Comparison of ENCODE assay signal across 26 cellular contexts in genomic region chr11:118397448-118397847, GRCh38. TPM values are rescaled to one million over a fixed set of nuclear protein-coding genes. Genes with fewer than 3 reads are reported as not detected.
DNase-seq lines count a peak whose midpoint lies in the region; ATAC-seq and TF ChIP-seq lines count a peak whose summit lies in the region.
"Had no signal": no experiment of that assay in that cellular context is flagged by ENCODE, and none has a peak within 500 bp of the region (broad histone marks: within the 10 kb centered on the region; RNA-seq: fewer than 3 reads in every experiment).

No MANE protein-coding gene starts in this region.

- no peaks in the 10 kb centered on the region for H3K27me3 Mint-ChIP-seq in activated CD4-positive, alpha-beta T cell treated with anti-CD3 and anti-CD28 coated beads, Interleukin-2, amount 10 ng/mL, durations not matched to agents 24 days and 14 days
- no peaks in the 10 kb centered on the region for H3K27me3 Mint-ChIP-seq in CD4-positive, alpha-beta memory T cell
- H3K27me3 Mint-ChIP-seq in T-helper 17 cell = no peaks in the 10 kb centered on the region
- no peaks in the 10 kb centered on the region for H3K27me3 Mint-ChIP-seq in effector memory CD8-positive, alpha-beta T cell

- peaks cover 55% of the 10 kb centered on the region for H3K36me3 Mint-ChIP-seq in activated CD4-positive, alpha-beta T cell treated with anti-CD3 and anti-CD28 coated beads, Interleukin-2, amount 10 ng/mL, durations not matched to agents 24 days and 14 days (ENCODE audit: low read depth)
- peaks cover 18 to 51% of the 10 kb centered on the region in 2 donors for H3K36me3 Mint-ChIP-seq in CD4-positive, alpha-beta memory T cell
- peaks cover 5% of the 10 kb centered on the region for H3K36me3 Mint-ChIP-seq in T-helper 17 cell (ENCODE audit: low read depth)
- H3K36me3 Mint-ChIP-seq in effector memory CD8-positive, alpha-beta T cell (ENCODE audit: insufficient read depth) = peaks cover 70% of the 10 kb centered on the region

- intact Hi-C loops in activated CD4-positive, alpha-beta T cell treated with anti-CD3 and anti-CD28 coated beads, Interleukin-2, amount 10 ng/mL, durations not matched to agents 24 days and 14 days (cut with micrococcal nuclease) = no loop called here
- intact Hi-C loops in CD4-positive, alpha-beta memory T cell (cut with micrococcal nuclease) = no loop called here
- intact Hi-C loops in adrenal gland (cut with DNase I) = loop anchor here (5.0 to 10.0 kb wide), 2 partner anchors 87 to 90 kb away; no protein-coding TSS in a partner anchor

- CTCF ChIA-PET in CD4-positive, alpha-beta memory T cell (lab: Charles Lee; ENCODE audit: partially characterized antibody) = interaction anchor here (1.0 to 2.1 kb wide), 6 partner anchors 23 to 199 kb away, joined by 3 to 10 read pairs (median 4); no protein-coding TSS in a partner anchor

- H3K9me3 Mint-ChIP-seq in activated CD4-positive, alpha-beta T cell treated with anti-CD3 and anti-CD28 coated beads, Interleukin-2, amount 10 ng/mL, durations not matched to agents 24 days and 14 days = no peaks in the 10 kb centered on the region
- H3K9me3 Mint-ChIP-seq in CD4-positive, alpha-beta memory T cell = peaks cover 0 to 2% (median 0%) of the 10 kb centered on the region in 8 donors
- no peaks in the 10 kb centered on the region for H3K9me3 Mint-ChIP-seq in effector memory CD8-positive, alpha-beta T cell
- H3K9me3 Mint-ChIP-seq: nephron had no signal

- peaks cover 28% of the 10 kb centered on the region for H3K36me3 ChIP-seq in CD4-positive, alpha-beta memory T cell (ENCODE audit: insufficient read depth, low read length)
- H3K36me3 ChIP-seq in adrenal gland (replicated peaks in 1 of 2) = peaks cover 0 to 40% of the 10 kb centered on the region in 2 donors

- H3K9me3 ChIP-seq in CD4-positive, alpha-beta memory T cell (ENCODE audit: control insufficient read depth in 1 of 2, low read length in 2 of 2) = no peaks in the 10 kb centered on the region
- H3K9me3 ChIP-seq in T-helper 17 cell (ENCODE audit: control insufficient read depth, low read length, poor library complexity, severe bottlenecking) = no peaks in the 10 kb centered on the region
- H3K9me3 ChIP-seq in adrenal gland (replicated peaks in 1 of 3) = no peaks in the 10 kb centered on the region
- H3K9me3 ChIP-seq: HAP-1, SJCRH30 had no signal

- DNase-seq in activated CD4-positive, alpha-beta T cell treated with anti-CD3 and anti-CD28 coated beads, Interleukin-2, amount 10 ng/mL, durations not matched to agents 24 days and 14 days = no peak
- no peak for DNase-seq in activated CD4-positive, alpha-beta T cell treated with anti-CD3 and anti-CD28 coated beads for 1 hour
- no peak for DNase-seq in CD4-positive, alpha-beta memory T cell
- no peak for DNase-seq in T-helper 17 cell
- no peak for DNase-seq in effector memory CD8-positive, alpha-beta T cell
- DNase-seq in adrenal gland = no peak
- DNase-seq: ACHN; amniotic stem cell; DMS53; mesenchymal stem cell; NCI-H774; SJCRH30; small intestine; stimulated activated CD4-positive, alpha-beta T cell treated with anti-CD3 and anti-CD28 coated beads, Interleukin-4, amount 100 ng/mL, for 24 hours; substantia nigra; T1000 had no signal

- H3K27ac Mint-ChIP-seq in activated CD4-positive, alpha-beta T cell treated with anti-CD3 and anti-CD28 coated beads, Interleukin-2, amount 10 ng/mL, durations not matched to agents 24 days and 14 days = peak overlapping the region; percentile 72
- H3K27ac Mint-ChIP-seq in CD4-positive, alpha-beta memory T cell = peak overlapping the region; percentile 70 to 100 (median 99)
- peak overlapping the region; percentile 100 for H3K27ac Mint-ChIP-seq in T-helper 17 cell
- H3K27ac Mint-ChIP-seq in effector memory CD8-positive, alpha-beta T cell = peak overlapping the region; percentile 97 to 99
- H3K27ac Mint-ChIP-seq: nephron had no signal

- H3K27ac ChIP-seq in CD4-positive, alpha-beta memory T cell (ENCODE audit: low read depth, low read length) = peak overlapping the region; percentile 82
- no peak overlapping the region for H3K27ac ChIP-seq in adrenal gland
- H3K27ac ChIP-seq: C4-2B, SJCRH30 had no signal

- no peak for ATAC-seq in T-helper 17 cell
- ATAC-seq in effector memory CD8-positive, alpha-beta T cell (replicated peaks) = no peak
- ATAC-seq in GM21737 (IDR thresholded peaks at IDR 0.05; ENCODE audit: unreplicated experiment) = no peak
- ATAC-seq in GM21717 (IDR thresholded peaks at IDR 0.05; ENCODE audit: unreplicated experiment) = no peak
- ATAC-seq: activated CD4-positive, CD25-positive, alpha-beta regulatory T cell treated with anti-CD3 and anti-CD28 coated beads, Interleukin-2, amount 50 U/mL, for 24 hours; esophagus mucosa; GM12878; Panc1 had no signal

- no peak overlapping the region for H3K4me3 Mint-ChIP-seq in activated CD4-positive, alpha-beta T cell treated with anti-CD3 and anti-CD28 coated beads, Interleukin-2, amount 10 ng/mL, durations not matched to agents 24 days and 14 days
- H3K4me3 Mint-ChIP-seq in CD4-positive, alpha-beta memory T cell = no peak overlapping the region
- H3K4me3 Mint-ChIP-seq in T-helper 17 cell = no peak overlapping the region
- H3K4me3 Mint-ChIP-seq in effector memory CD8-positive, alpha-beta T cell = no peak overlapping the region
- H3K4me3 Mint-ChIP-seq: nephron had no signal

- TF ChIP-seq POLR2A in adrenal gland (IDR thresholded peaks at IDR 0.05) = no peak

- POLR2A ChIA-PET in CD4-positive, alpha-beta memory T cell (lab: Charles Lee; ENCODE audit: partially characterized antibody) = interaction anchor here (0.8 to 8.4 kb wide), 5 partner anchors 9 to 633 kb away, joined by 3 to 163 read pairs (median 4); partner anchors contain the start of genes CD3D, KMT2A, SLC37A4 and UBE4A

- H3K27me3 ChIP-seq in CD4-positive, alpha-beta memory T cell (ENCODE audit: insufficient read depth, low read length) = no peaks in the 10 kb centered on the region
- no peaks in the 10 kb centered on the region for H3K27me3 ChIP-seq in adrenal gland
- H3K27me3 ChIP-seq: SJCRH30 had no signal

- H3K4me3 ChIP-seq in CD4-positive, alpha-beta memory T cell (ENCODE audit: low read length in 2 of 2) = no peak overlapping the region
- no peak overlapping the region for H3K4me3 ChIP-seq in adrenal gland
- H3K4me3 ChIP-seq: GM12878, HAP-1, SJCRH30 had no signal

- no peak for TF ChIP-seq CTCF in adrenal gland (IDR thresholded peaks at IDR 0.05)

- peaks cover 55% of the 10 kb centered on the region for H3K4me1 ChIP-seq in CD4-positive, alpha-beta memory T cell (ENCODE audit: insufficient read depth, low read length)
- H3K4me1 ChIP-seq in adrenal gland (replicated peaks in 1 of 2) = peaks cover 2 to 12% of the 10 kb centered on the region in 2 donors
- H3K4me1 ChIP-seq: HAP-1 had no signal

- peaks cover 53% of the 10 kb centered on the region for H3K4me1 Mint-ChIP-seq in activated CD4-positive, alpha-beta T cell treated with anti-CD3 and anti-CD28 coated beads, Interleukin-2, amount 10 ng/mL, durations not matched to agents 24 days and 14 days
- H3K4me1 Mint-ChIP-seq in CD4-positive, alpha-beta memory T cell = peaks cover 27 to 67% (median 54%) of the 10 kb centered on the region in 4 donors
- peaks cover 30% of the 10 kb centered on the region for H3K4me1 Mint-ChIP-seq in T-helper 17 cell
- peaks cover 30 to 44% of the 10 kb centered on the region in 2 donors for H3K4me1 Mint-ChIP-seq in effector memory CD8-positive, alpha-beta T cell (ENCODE audit: low read depth in 2 of 2)

RNA-seq across cellular contexts. Expression of gene ATP5MG, which starts 4.0 kb away (rescaled TPM):
- total RNA-seq in activated CD4-positive, alpha-beta T cell treated with anti-CD3 and anti-CD28 coated beads, Interleukin-2, amount 10 ng/mL, durations not matched to agents 24 days and 14 days = 220 and 228 TPM in 2 replicates
- total RNA-seq in CD4-positive, alpha-beta memory T cell = 100 to 1,000 TPM; 158 to 161 TPM
- polyA plus RNA-seq in CD4-positive, alpha-beta memory T cell = 100 to 1,000 TPM; 595 to 704 TPM
- total RNA-seq in T-helper 17 cell = 100 to 1,000 TPM; 183 to 184 TPM
- total RNA-seq in adrenal gland = 100 to 1,000 TPM in 5 of 8 donors, 10 to 100 TPM in 3; 51.8 to 857 (median 253) TPM
- polyA plus RNA-seq in adrenal gland = 100 to 1,000 TPM; 205 to 540 (median 367) TPM

RNA-seq across cellular contexts. Expression of gene UBE4A, which starts 38.0 kb away (rescaled TPM):
- total RNA-seq in activated CD4-positive, alpha-beta T cell treated with anti-CD3 and anti-CD28 coated beads, Interleukin-2, amount 10 ng/mL, durations not matched to agents 24 days and 14 days = 46.3 and 47.9 TPM in 2 replicates
- total RNA-seq in CD4-positive, alpha-beta memory T cell = 10 to 100 TPM; 50.3 to 52.2 TPM
- polyA plus RNA-seq in CD4-positive, alpha-beta memory T cell = 10 to 100 TPM; 16.9 to 25.5 TPM
- total RNA-seq in T-helper 17 cell = 10 to 100 TPM; 39.4 to 43.5 TPM
- 10 to 100 TPM; 29.6 to 52.8 (median 35.6) TPM for total RNA-seq in adrenal gland
- polyA plus RNA-seq in adrenal gland = 10 to 100 TPM; 16.1 to 44.9 (median 29.7) TPM

RNA-seq across cellular contexts. Expression of gene KMT2A, which starts 38.8 kb away (rescaled TPM):
- total RNA-seq in activated CD4-positive, alpha-beta T cell treated with anti-CD3 and anti-CD28 coated beads, Interleukin-2, amount 10 ng/mL, durations not matched to agents 24 days and 14 days = 70.7 and 73.2 TPM in 2 replicates
- 100 to 1,000 TPM; 185 to 202 TPM for total RNA-seq in CD4-positive, alpha-beta memory T cell
- polyA plus RNA-seq in CD4-positive, alpha-beta memory T cell = 10 to 100 TPM in 1 of 2 donors, 1 to 10 TPM in 1; 4.6 to 51.9 TPM
- total RNA-seq in T-helper 17 cell = 100 to 1,000 TPM; 156 to 178 TPM
- total RNA-seq in adrenal gland = 100 to 1,000 TPM in 1 of 8 donors, 10 to 100 TPM in 7; 36.7 to 107 (median 49.9) TPM
- 10 to 100 TPM in 2 of 3 donors, 1 to 10 TPM in 1; 9.5 to 19.9 (median 18.4) TPM for polyA plus RNA-seq in adrenal gland

RNA-seq across cellular contexts. Expression of gene CD3G, which starts 53.3 kb away (rescaled TPM):
- 143 and 145 TPM in 2 replicates for total RNA-seq in activated CD4-positive, alpha-beta T cell treated with anti-CD3 and anti-CD28 coated beads, Interleukin-2, amount 10 ng/mL, durations not matched to agents 24 days and 14 days
- 100 to 1,000 TPM; 191 to 205 TPM for total RNA-seq in CD4-positive, alpha-beta memory T cell
- polyA plus RNA-seq in CD4-positive, alpha-beta memory T cell = 100 to 1,000 TPM; 131 to 417 TPM
- total RNA-seq in T-helper 17 cell (100 to 1,000 TPM; 156 to 170 TPM), adrenal gland (1 to 10 TPM in 3 of 8 donors, under 1 TPM in 4, not detected in 1; 0.46 to 1.3 (median 0.69) TPM)
- under 1 TPM; 0.03 to 0.44 (median 0.40) TPM for polyA plus RNA-seq in adrenal gland
- total RNA-seq: pulmonary artery endothelial cell, SJCRH30 had no signal

RNA-seq across cellular contexts. Expression of gene CD3D, which starts 54.9 kb away (rescaled TPM):
- 381 and 400 TPM in 2 replicates for total RNA-seq in activated CD4-positive, alpha-beta T cell treated with anti-CD3 and anti-CD28 coated beads, Interleukin-2, amount 10 ng/mL, durations not matched to agents 24 days and 14 days
- total RNA-seq in CD4-positive, alpha-beta memory T cell = 100 to 1,000 TPM; 338 to 343 TPM
- polyA plus RNA-seq in CD4-positive, alpha-beta memory T cell = 1,000 to 10,000 TPM in 1 of 2 donors, 100 to 1,000 TPM in 1; 993 to 1,046 TPM
- total RNA-seq in T-helper 17 cell (100 to 1,000 TPM; 313 to 354 TPM), adrenal gland (1 to 10 TPM in 7 of 8 donors, under 1 TPM in 1; 0.61 to 8.0 (median 2.5) TPM)
- 1 to 10 TPM; 1.6 to 3.0 (median 2.1) TPM for polyA plus RNA-seq in adrenal gland
- total RNA-seq: pulmonary artery endothelial cell, SJCRH30 had no signal

Comparison
In these comparisons a context has a peak if more than half of its experiments do, and no peak if none do; other contexts are left out.
1. intact Hi-C loops: an anchor here in adrenal gland (5.0 to 10.0 kb wide); none called in activated CD4-positive, alpha-beta T cell treated with anti-CD3 and anti-CD28 coated beads, Interleukin-2, amount 10 ng/mL, durations not matched to agents 24 days and 14 days and CD4-positive, alpha-beta memory T cell.